13 cellular contexts compared by ENCODE assay signal in genomic region chr10:112752268-112752667, GRCh38.
"Had no signal": no experiment of that assay in that cellular context is flagged by ENCODE, and none has a peak within 500 bp of the region (broad histone marks: within the 10 kb centered on the region; RNA-seq: fewer than 3 reads in every experiment).

No MANE protein-coding gene starts in this region.

- H3K36me3 ChIP-seq: adrenal gland, ovary, vagina had no signal

- H3K4me3 ChIP-seq: adrenal gland, body of pancreas, ovary, smooth muscle cell, vagina had no signal

- H3K9me3 ChIP-seq: adrenal gland, body of pancreas, ovary, vagina had no signal

- H3K4me2 ChIP-seq: smooth muscle cell had no signal

- H3K4me1 ChIP-seq: adrenal gland, vagina had no signal

- DNase-seq: activated CD4-positive, alpha-beta T cell treated with anti-CD3 and anti-CD28 coated beads, Interleukin-2, amount 50 U/mL, for 1 hour; activated naive CD4-positive, alpha-beta T cell treated with anti-CD3 and anti-CD28 coated beads, Interleukin-2, amount 10 ng/mL, durations not matched to agents 7 days and 5 days; activated T-cell treated with anti-CD3 and anti-CD28 coated beads for 4 hours; adrenal gland; body of pancreas; cerebellar nuclear complex; dermis blood vessel endothelial cell; glutamatergic neuron; left colon; ovary had no signal

- H3K27ac ChIP-seq: adrenal gland, body of pancreas, ovary, vagina had no signal

- ATAC-seq: activated T-helper 17 cell treated with anti-CD3 and anti-CD28 coated beads, Interleukin-2, amount 50 U/mL, for 72 hours; body of pancreas; left colon had no signal

- H3K27me3 ChIP-seq: adrenal gland, body of pancreas, ovary, vagina had no signal
